ENCODE assay signal across 26 cellular contexts in the genomic region with DNA sequence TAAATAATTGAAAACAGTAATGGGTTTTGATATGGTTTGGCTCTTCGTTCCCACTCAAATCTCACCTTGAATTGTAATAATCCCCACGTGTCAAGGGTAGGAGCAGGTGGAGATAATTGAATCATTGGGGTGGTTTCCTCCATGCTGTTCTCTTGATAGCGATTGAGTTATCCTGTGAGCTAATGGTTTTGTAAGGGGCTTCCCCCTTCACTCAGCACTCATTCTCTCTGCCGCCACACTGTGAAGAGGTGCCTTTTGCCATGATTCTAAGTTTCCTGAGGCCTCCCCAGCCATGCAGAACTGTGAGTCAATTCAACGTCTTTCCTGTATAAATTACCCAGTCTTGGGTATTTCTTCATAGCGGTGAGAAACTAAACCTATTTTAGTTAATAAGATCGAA.
"Had no signal": no experiment of that assay in that cellular context is flagged by ENCODE, and none has a peak within 500 bp of the region (broad histone marks: within the 10 kb centered on the region; RNA-seq: fewer than 3 reads in every experiment).

No MANE protein-coding gene starts in this region.

- H3K27me3 ChIP-seq: esophagus muscularis mucosa, foreskin keratinocyte, gastroesophageal sphincter, heart right ventricle, left lung, neural progenitor cell, right lobe of liver, suprapubic skin, transverse colon, upper lobe of right lung, vagina had no signal

- H2AFZ ChIP-seq: neural progenitor cell, parathyroid adenoma had no signal

- H3K9ac ChIP-seq: neural progenitor cell, parathyroid adenoma had no signal

- H3K27ac ChIP-seq: esophagus muscularis mucosa, foreskin keratinocyte, gastroesophageal sphincter, heart right ventricle, left lung, neural progenitor cell, parathyroid adenoma, right lobe of liver, suprapubic skin, transverse colon, upper lobe of right lung, vagina had no signal

- H3K4me2 ChIP-seq: neural progenitor cell had no signal

- H3K79me2 ChIP-seq: parathyroid adenoma had no signal

- H3K36me3 ChIP-seq: esophagus muscularis mucosa, gastroesophageal sphincter, heart right ventricle, left lung, neural progenitor cell, right lobe of liver, suprapubic skin, transverse colon, upper lobe of right lung, vagina had no signal

- DNase-seq: dermis blood vessel endothelial cell; effector memory CD4-positive, alpha-beta T cell; foreskin keratinocyte; glutamatergic neuron; heart right ventricle; hippocampal formation; left cardiac atrium; left lung; mesenchymal stem cell; midbrain; naive thymus-derived CD4-positive, alpha-beta T cell; right lobe of liver; small intestine; stimulated activated CD4-positive, alpha-beta T cell treated with anti-CD3 and anti-CD28 coated beads, Interleukin-15, amount 100 ng/mL, for 24 hours; stimulated activated CD4-positive, alpha-beta T cell treated with anti-CD3 and anti-CD28 coated beads, Interleukin-4, amount 100 ng/mL, for 1 hour; stimulated activated CD8-positive, alpha-beta memory T cell treated with anti-CD3 and anti-CD28 coated beads, Interleukin-4, amount 100 ng/mL, for 48 hours; stimulated activated naive CD4-positive, alpha-beta T cell; stimulated activated naive CD8-positive, alpha-beta T cell treated with anti-CD3 and anti-CD28 coated beads, Interleukin-15, amount 100 ng/mL, for 72 hours; transverse colon; upper lobe of right lung had no signal

- H3K4me3 ChIP-seq: esophagus muscularis mucosa, gastroesophageal sphincter, heart right ventricle, left lung, neural progenitor cell, right lobe of liver, suprapubic skin, transverse colon, upper lobe of right lung, vagina had no signal

- ATAC-seq: foreskin keratinocyte; gastroesophageal sphincter; heart right ventricle; left cardiac atrium; left lung; naive thymus-derived CD4-positive, alpha-beta T cell; right lobe of liver; stimulated activated naive CD8-positive, alpha-beta T cell treated with anti-CD3 and anti-CD28 coated beads, Interleukin-15, amount 100 ng/mL, for 72 hours; upper lobe of right lung had no signal

- H3K9me3 ChIP-seq: esophagus muscularis mucosa, gastroesophageal sphincter, heart right ventricle, left lung, right lobe of liver, suprapubic skin, transverse colon, upper lobe of right lung, vagina had no signal

- H3K4me1 ChIP-seq: esophagus muscularis mucosa, foreskin keratinocyte, gastroesophageal sphincter, heart right ventricle, left lung, neural progenitor cell, parathyroid adenoma, right lobe of liver, suprapubic skin, transverse colon, upper lobe of right lung, vagina had no signal
